Comparison of ENCODE assay signal across 8 cellular contexts in the genomic region with DNA sequence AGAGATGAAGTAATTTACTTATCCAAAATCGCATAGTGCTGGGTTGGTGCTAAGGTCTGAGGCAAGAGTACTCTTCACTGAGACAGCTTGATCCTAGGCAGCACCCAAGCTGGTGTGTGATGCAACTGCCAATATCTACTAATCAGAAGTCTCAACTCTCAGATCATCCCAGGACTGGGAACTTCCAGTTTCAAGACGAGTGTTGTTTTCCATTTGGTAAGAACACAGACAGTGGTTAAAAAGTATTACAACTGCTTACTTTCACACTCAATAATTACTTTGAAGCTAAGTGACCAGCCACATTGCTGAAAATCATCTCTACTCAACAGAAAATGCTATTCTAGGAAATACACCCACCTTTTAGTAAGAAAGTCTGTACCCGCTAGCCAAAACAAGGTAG. TPM values are rescaled to one million over a fixed set of nuclear protein-coding genes. Genes with fewer than 3 reads are reported as not detected.
DNase-seq lines count a peak whose midpoint lies in the region; ATAC-seq and TF ChIP-seq lines count a peak whose summit lies in the region.

No MANE protein-coding gene starts in this region.

- TF ChIP-seq CTCF in natural killer cell (IDR thresholded peaks at IDR 0.05) = no peak

- H3K4me1 Mint-ChIP-seq in natural killer cell treated with Interleukin-12 subunit alpha and Interleukin-12 subunit beta and Interleukin-15 and Interleukin-18, amount 100 ng/mL, for 72 hours (ENCODE audit: low read depth in 2 of 2) = peaks cover 48 to 78% of the 10 kb centered on the region in 2 donors
- H3K4me1 Mint-ChIP-seq in natural killer cell = peaks cover 62 to 64% of the 10 kb centered on the region in 2 donors

- H3K4me3 Mint-ChIP-seq in natural killer cell treated with Interleukin-12 subunit alpha and Interleukin-12 subunit beta and Interleukin-15 and Interleukin-18, amount 100 ng/mL, for 72 hours = peak overlapping the region; percentile 23
- no peak overlapping the region for H3K4me3 Mint-ChIP-seq in natural killer cell

- intact Hi-C loops in natural killer cell (cut with micrococcal nuclease) = loop anchor here (5.0 kb wide), 1 partner anchor 34 kb away; no protein-coding TSS in a partner anchor

- peak; percentile 85 to 93 for ATAC-seq in natural killer cell treated with Interleukin-12 subunit alpha and Interleukin-12 subunit beta and Interleukin-15 and Interleukin-18, amount 100 ng/mL, for 72 hours
- ATAC-seq in natural killer cell (no peak), HG03280 (IDR thresholded peaks at IDR 0.05; ENCODE audit: unreplicated experiment) (peak; percentile 68)

- H3K27me3 Mint-ChIP-seq in natural killer cell treated with Interleukin-12 subunit alpha and Interleukin-12 subunit beta and Interleukin-15 and Interleukin-18, amount 100 ng/mL, for 72 hours = no peaks in the 10 kb centered on the region
- H3K27me3 Mint-ChIP-seq in natural killer cell (ENCODE audit: low read depth in 2 of 2) = no peaks in the 10 kb centered on the region

- no peaks in the 10 kb centered on the region for H3K9me3 Mint-ChIP-seq in natural killer cell treated with Interleukin-12 subunit alpha and Interleukin-12 subunit beta and Interleukin-15 and Interleukin-18, amount 100 ng/mL, for 72 hours
- no peaks in the 10 kb centered on the region for H3K9me3 Mint-ChIP-seq in natural killer cell

- DNase-seq in natural killer cell treated with Interleukin-12 subunit alpha and Interleukin-12 subunit beta and Interleukin-15 and Interleukin-18, amount 100 ng/mL, for 72 hours (ENCODE audit: low spot score) = peak; percentile 66
- DNase-seq in natural killer cell (no peak), amniotic epithelial cell (ENCODE audit: low read depth) (peak; percentile 66), HPDE6-E6E7 (ENCODE audit: extremely low spot score) (no peak), amniotic stem cell (lab: John Stamatoyannopoulos, UW) (no peak), EL (no peak)
- no peak for DNase-seq in central memory CD4-positive, alpha-beta T cell

- H3K27ac Mint-ChIP-seq in natural killer cell treated with Interleukin-12 subunit alpha and Interleukin-12 subunit beta and Interleukin-15 and Interleukin-18, amount 100 ng/mL, for 72 hours = peak overlapping the region; percentile 22 to 81
- no peak overlapping the region for H3K27ac Mint-ChIP-seq in natural killer cell

- no peaks in the 10 kb centered on the region for H3K36me3 Mint-ChIP-seq in natural killer cell treated with Interleukin-12 subunit alpha and Interleukin-12 subunit beta and Interleukin-15 and Interleukin-18, amount 100 ng/mL, for 72 hours
- no peaks in the 10 kb centered on the region for H3K36me3 Mint-ChIP-seq in natural killer cell

RNA-seq across cellular contexts. Expression of gene FBXW11, which starts 45.3 kb away (rescaled TPM):
- total RNA-seq in natural killer cell treated with Interleukin-12 subunit alpha and Interleukin-12 subunit beta and Interleukin-15 and Interleukin-18, amount 100 ng/mL, for 72 hours = 10 to 100 TPM; 47.3 to 54.8 TPM
- 10 to 100 TPM; 26.7 to 40.3 (median 39.5) TPM for total RNA-seq in natural killer cell

Comparison
In these comparisons a context has a peak if more than half of its experiments do, and no peak if none do; other contexts are left out.
1. ATAC-seq: peak in natural killer cell treated with Interleukin-12 subunit alpha and Interleukin-12 subunit beta and Interleukin-15 and Interleukin-18, amount 100 ng/mL, for 72 hours (2 of 2) and HG03280 (single experiment); none in natural killer cell (0 of 3).
2. DNase-seq: peak in natural killer cell treated with Interleukin-12 subunit alpha and Interleukin-12 subunit beta and Interleukin-15 and Interleukin-18, amount 100 ng/mL, for 72 hours (single experiment) and amniotic epithelial cell (single experiment); none in natural killer cell (single experiment), HPDE6-E6E7 (single experiment), amniotic stem cell (single experiment), central memory CD4-positive, alpha-beta T cell (single experiment) and EL (single experiment).
3. H3K27ac Mint-ChIP-seq: peak in natural killer cell treated with Interleukin-12 subunit alpha and Interleukin-12 subunit beta and Interleukin-15 and Interleukin-18, amount 100 ng/mL, for 72 hours (2 of 2); none in natural killer cell (0 of 2).